ENCODE assay signal across 8 cellular contexts in the genomic region with DNA sequence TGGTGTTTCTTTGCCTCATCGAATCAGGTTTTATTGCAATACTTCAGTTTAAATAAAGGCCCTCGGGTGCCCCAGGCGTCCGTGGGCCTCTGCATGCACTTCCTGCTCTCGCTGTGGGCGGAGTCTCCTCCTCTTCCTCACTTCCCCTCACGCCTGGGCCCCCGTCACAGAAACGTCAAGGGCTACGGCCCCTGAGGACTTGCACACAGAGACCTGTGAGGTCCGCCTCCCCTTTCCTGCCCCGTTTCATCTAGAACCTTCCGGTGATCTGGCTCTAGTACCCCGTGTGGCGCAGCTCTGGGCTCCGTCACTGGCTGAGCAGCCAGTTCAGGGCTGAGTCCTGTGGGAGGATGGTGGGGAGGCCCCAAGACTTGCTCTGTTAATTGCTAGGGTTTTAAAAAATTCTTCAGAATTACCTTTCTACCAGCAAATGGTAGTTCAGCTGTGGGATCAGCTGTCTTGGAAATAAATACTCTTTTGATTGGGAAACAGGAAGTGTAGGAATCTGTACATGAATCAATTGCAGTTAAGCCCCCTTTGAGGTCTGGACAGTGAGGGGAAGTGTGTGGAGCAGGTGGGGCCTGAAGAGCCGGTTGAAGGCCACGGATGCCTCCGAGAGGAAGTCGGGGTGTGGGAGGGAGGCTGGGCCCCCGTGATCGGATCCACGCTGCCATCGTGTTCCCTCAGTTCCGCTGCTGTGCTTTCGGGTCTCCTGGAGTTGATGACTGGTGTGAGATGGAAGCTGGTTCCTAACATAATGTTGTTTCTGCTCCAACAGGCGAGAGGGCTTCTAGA. TPM values are rescaled to one million over a fixed set of nuclear protein-coding genes. Genes with fewer than 3 reads are reported as not detected.
DNase-seq lines count a peak whose midpoint lies in the region; ATAC-seq lines count a peak whose summit lies in the region.

No MANE protein-coding gene starts in this region.

- no peaks in the 10 kb centered on the region; the same call in 1 of the 2 replicates for H3K27me3 ChIP-seq in BLaER1
- H3K27me3 ChIP-seq in right cardiac atrium (ENCODE audit: control insufficient read depth, insufficient read depth) = no peaks in the 10 kb centered on the region

- H3K27ac ChIP-seq in BLaER1 = peak overlapping the region; percentile 76
- peak overlapping the region; percentile 59 for H3K27ac ChIP-seq in right cardiac atrium (ENCODE audit: low read length)

- peaks cover 29% of the 10 kb centered on the region for H3K36me3 ChIP-seq in BLaER1

- peaks cover 67% of the 10 kb centered on the region for H3K4me1 ChIP-seq in BLaER1
- H3K4me1 ChIP-seq in right cardiac atrium (ENCODE audit: control insufficient read depth, insufficient read depth, low read length) = peaks cover 6% of the 10 kb centered on the region

- peak; percentile 77 for ATAC-seq in GM21367 (IDR thresholded peaks at IDR 0.05; ENCODE audit: unreplicated experiment)
- peak in 1 of 2 donors; percentile 36 for ATAC-seq in right cardiac atrium

- WGBS in right cardiac atrium = 64% methylated on average over 27 of the region's 27 CpGs

- H3K4me3 ChIP-seq in BLaER1 (peak overlapping the region; percentile 48), right cardiac atrium (ENCODE audit: low read length) (no peak overlapping the region)

- peak overlapping the region; percentile 99 for H3K4me2 ChIP-seq in BLaER1

- DNase-seq in Kasumi-1 (lab: John Stamatoyannopoulos, UW) = peak; percentile 53 to 59
- DNase-seq in activated T-cell treated with anti-CD3 and anti-CD28 coated beads for 48 hours (ENCODE audit: low read depth) = peak; percentile 79
- peak; percentile 65 to 85 (median 85) for DNase-seq in right cardiac atrium
- DNase-seq in stimulated activated CD4-positive, alpha-beta T cell treated with anti-CD3 and anti-CD28 coated beads, TNF-alpha, amount 100 ng/mL, for 4 hours (ENCODE audit: low read depth in 3 of 3) = peak; percentile 51 to 76 (median 76)
- DNase-seq in AG08395 (ENCODE audit: low spot score) = no peak
- no peak for DNase-seq in islet precursor cell

- peak overlapping the region; percentile 60; the same call in 1 of the 2 replicates for H3K9ac ChIP-seq in BLaER1

- H3K9me3 ChIP-seq in BLaER1 = no peaks in the 10 kb centered on the region; the same call in 1 of the 2 replicates
- H3K9me3 ChIP-seq in right cardiac atrium (ENCODE audit: control insufficient read depth, low read length) = no peaks in the 10 kb centered on the region

- H4K20me1 ChIP-seq in BLaER1 = peaks cover 81% of the 10 kb centered on the region

- intact Hi-C loops in right cardiac atrium (cut with DNase I) = loop anchor here in 1 of 4 donors (5.0 kb wide), 1 partner anchor 46 kb away; no protein-coding TSS in a partner anchor

RNA-seq across cellular contexts. Expression of a gene that starts 10.2 kb away (rescaled TPM):
- total RNA-seq in right cardiac atrium = 10 to 100 TPM; 20.1 to 25.3 (median 20.8) TPM
- 14.7 TPM for polyA plus RNA-seq in right cardiac atrium

Comparison
In these comparisons a context has a peak if more than half of its experiments do, and no peak if none do; other contexts are left out.
1. DNase-seq: peak in Kasumi-1 (2 of 2), activated T-cell treated with anti-CD3 and anti-CD28 coated beads for 48 hours (single experiment), right cardiac atrium (3 of 3) and stimulated activated CD4-positive, alpha-beta T cell treated with anti-CD3 and anti-CD28 coated beads, TNF-alpha, amount 100 ng/mL, for 4 hours (3 of 3); none in AG08395 (single experiment) and islet precursor cell (single experiment).